9 cellular contexts compared by ENCODE assay signal in the genomic region with DNA sequence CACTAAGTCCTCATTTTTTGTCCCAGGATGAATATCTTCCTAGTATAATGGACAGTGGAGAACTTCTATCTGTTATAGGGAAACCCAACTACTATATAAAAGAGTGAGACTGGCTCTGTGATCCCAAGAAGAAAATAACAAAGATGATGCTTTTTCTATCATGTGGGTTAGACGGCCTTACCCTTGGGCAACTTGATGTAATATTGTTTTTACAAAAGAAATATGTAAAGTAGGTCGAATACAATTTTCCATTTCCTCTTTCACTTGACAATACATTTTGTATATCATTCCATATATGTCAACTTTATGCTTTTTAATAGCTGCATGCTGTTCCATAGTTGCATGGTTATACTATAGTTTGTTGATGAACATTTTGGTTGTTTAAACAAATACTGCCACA.
"Had no signal": no experiment of that assay in that cellular context is flagged by ENCODE, and none has a peak within 500 bp of the region (broad histone marks: within the 10 kb centered on the region; RNA-seq: fewer than 3 reads in every experiment).

No MANE protein-coding gene starts in this region.

- H3K27ac Mint-ChIP-seq: GM23338, H9 had no signal

- DNase-seq: H9, HCEC 1CT, IMR-90, KG1 had no signal

- H3K9me3 Mint-ChIP-seq: GM23338, H9 had no signal

- ATAC-seq: GM23338, K562 had no signal

- H2AFZ ChIP-seq: GM23338 had no signal

- H3K4me3 ChIP-seq: GM23338, K562 had no signal

- H3K4me3 Mint-ChIP-seq: GM23338, H9 had no signal

- H3K4me2 ChIP-seq: GM23338 had no signal

- FAIRE-seq: H1, H54, HTR-8/SVneo, K562 had no signal
